In genomic region chr10:26780106-26780792, GRCh38 we compare ENCODE assay signal across 9 cellular contexts.
DNase-seq lines count a peak whose midpoint lies in the region; ATAC-seq, FAIRE-seq and TF ChIP-seq lines count a peak whose summit lies in the region.
"Had no signal": no experiment of that assay in that cellular context is flagged by ENCODE, and none has a peak within 500 bp of the region (broad histone marks: within the 10 kb centered on the region; RNA-seq: fewer than 3 reads in every experiment).

No MANE protein-coding gene starts in this region.

- no peaks in the 10 kb centered on the region for H3K27me3 Mint-ChIP-seq in Calu3 (ENCODE audit: unreplicated experiment)

- H3K9me3 ChIP-seq in OCI-LY3 (ENCODE audit: insufficient read depth, low read length) (no peaks in the 10 kb centered on the region), keratinocyte (ENCODE audit: control insufficient read depth, low read depth, low read length) (no peaks in the 10 kb centered on the region)

- no peak overlapping the region for H3K4me3 Mint-ChIP-seq in Calu3 (ENCODE audit: low read depth, unreplicated experiment)

- H3K4me2 ChIP-seq in OCI-LY3 (ENCODE audit: low read length) (peak overlapping the region; percentile 48; the same call in 1 of the 2 replicates), keratinocyte (ENCODE audit: control insufficient read depth, extremely low read depth, insufficient read depth, low read depth, low read length) (peak overlapping the region; percentile 86)

- H3K36me3 Mint-ChIP-seq in Calu3 (ENCODE audit: insufficient read depth, unreplicated experiment) = no peaks in the 10 kb centered on the region

- peak; percentile 40 for ATAC-seq in GM21619 (IDR thresholded peaks at IDR 0.05; ENCODE audit: unreplicated experiment)

- H3K4me3 ChIP-seq in OCI-LY3 (ENCODE audit: low read length) = no peak overlapping the region
- peak overlapping the region in 2 of 3 experiments; percentile 1 to 35 for H3K4me3 ChIP-seq in keratinocyte (ENCODE audit: control insufficient read depth in 2 of 3, extremely low read depth in 1 of 3, insufficient read depth in 2 of 3, low read depth in 1 of 3, low read length in 3 of 3)

- H3K27ac Mint-ChIP-seq in Calu3 (ENCODE audit: unreplicated experiment) = peak overlapping the region; percentile 75

- dilution Hi-C loops in keratinocyte (cut with MboI; ENCODE audit: extremely low pct_ligation_motif_present, low sequenced_read_pairs) = no loop called here

- H4K20me1 ChIP-seq in OCI-LY3 (ENCODE audit: insufficient read depth, low read length) (peaks cover 95% of the 10 kb centered on the region), keratinocyte (ENCODE audit: control insufficient read depth, extremely low read depth, insufficient read depth, low read length) (no peaks in the 10 kb centered on the region)

- no peaks in the 10 kb centered on the region for H3K9me3 Mint-ChIP-seq in Calu3 (ENCODE audit: low read depth, unreplicated experiment)

- H3K79me2 ChIP-seq in OCI-LY3 (ENCODE audit: low read length) = peaks cover 99% of the 10 kb centered on the region
- H3K79me2 ChIP-seq in keratinocyte (ENCODE audit: control insufficient read depth, insufficient read depth, low read length) = peaks cover 64% of the 10 kb centered on the region

- CTCF ChIA-PET in Calu3 (lab: Charles Lee) = interaction anchor here (1.0 to 1.5 kb wide), 4 partner anchors 14 to 99 kb away, joined by 3 read pairs; no protein-coding TSS in a partner anchor

- H3K27me3 ChIP-seq in OCI-LY3 (ENCODE audit: low read depth, low read length) = no peaks in the 10 kb centered on the region
- H3K27me3 ChIP-seq in keratinocyte (ENCODE audit: control insufficient read depth, extremely low read depth, insufficient read depth, low read length) = no peaks in the 10 kb centered on the region

- no TSS peak for BruUV-seq in Calu3 (replicated peaks; lab: Mats Ljungman, UMichigan)

- H3K4me1 ChIP-seq in OCI-LY3 (ENCODE audit: low read length) = peaks cover 35% of the 10 kb centered on the region
- H3K4me1 ChIP-seq in keratinocyte (ENCODE audit: control insufficient read depth, extremely low read depth, insufficient read depth, low read length) = peaks cover 78% of the 10 kb centered on the region

- no peaks in the 10 kb centered on the region for H3K9me1 ChIP-seq in keratinocyte (ENCODE audit: control insufficient read depth, extremely low read depth, insufficient read depth, low read length)

- peak overlapping the region; percentile 66 for H3K27ac ChIP-seq in OCI-LY3 (ENCODE audit: low read length)
- H3K27ac ChIP-seq in keratinocyte (ENCODE audit: control insufficient read depth, insufficient read depth, low read length) = peak overlapping the region; percentile 92

- H3K9ac ChIP-seq in OCI-LY3 (ENCODE audit: low read length) = no peak overlapping the region
- H3K9ac ChIP-seq in keratinocyte (ENCODE audit: control insufficient read depth, extremely low read depth, insufficient read depth, low read length) = peak overlapping the region; percentile 56

- in situ Hi-C loops in G401 (cut with HindIII; ENCODE audit: low sequenced_read_pairs) = no loop called here

- intact Hi-C loops in Calu3 (cut with micrococcal nuclease; ENCODE audit: unreplicated experiment) = no loop called here

- H2AFZ ChIP-seq in OCI-LY3 (ENCODE audit: low read depth, low read length) (no peak overlapping the region), keratinocyte (ENCODE audit: control insufficient read depth, low read length) (no peak overlapping the region)

- no peak for DNase-seq in Calu3
- no peak for DNase-seq in keratinocyte (ENCODE audit: low read depth, low spot score)
- no peak for DNase-seq in HPDE6-E6E7 (ENCODE audit: extremely low spot score)
- DNase-seq in G401 (ENCODE audit: low spot score) = no peak
- DNase-seq in NOMO-1 (lab: John Stamatoyannopoulos, UW; ENCODE audit: unreplicated experiment in 2 of 2) = no peak
- no peak for DNase-seq in SKM-1 treated with dmso at 0.1 percent for 144 hours (lab: John Stamatoyannopoulos, UW; ENCODE audit: unreplicated experiment)
- DNase-seq: activated naive CD4-positive, alpha-beta T cell had no signal

- no peak for FAIRE-seq in keratinocyte (lab: Jason Lieb, UNC)

- H3K36me3 ChIP-seq in OCI-LY3 (replicated peaks; ENCODE audit: low read depth, low read length) (peaks cover 4% of the 10 kb centered on the region), keratinocyte (ENCODE audit: control insufficient read depth in 2 of 2, extremely low read depth in 1 of 2, insufficient read depth in 2 of 2, low read length in 2 of 2) (peaks cover 0 to 6% of the 10 kb centered on the region in 2 experiments)

- H3K4me1 Mint-ChIP-seq in Calu3 (ENCODE audit: low read depth, unreplicated experiment) = peaks cover 39% of the 10 kb centered on the region

- TF ChIP-seq CTCF in Calu3 (IDR thresholded peaks at IDR 0.05; ENCODE audit: unreplicated experiment) = no peak
- TF ChIP-seq CTCF in OCI-LY3 (IDR thresholded peaks at IDR 0.05; ENCODE audit: low read depth, low read length) = no peak
- TF ChIP-seq CTCF in keratinocyte (optimal IDR thresholded peaks at IDR 0.05 in 1 of 3, IDR thresholded peaks at IDR 0.05 in 1 of 3, conservative IDR thresholded peaks at IDR 0.05 in 1 of 3; ENCODE audit: extremely low read depth in 1 of 3, insufficient read depth in 2 of 3, low read length in 3 of 3) = no peak
